ENCODE assay signal across 14 cellular contexts in genomic region chr5:151110122-151110681, GRCh38. TPM values are rescaled to one million over a fixed set of nuclear protein-coding genes. Genes with fewer than 3 reads are reported as not detected.
A peak's percentile ranks its signal among the peaks of the same experiment; 100 is the strongest.
DNase-seq lines count a peak whose midpoint lies in the region; ATAC-seq and TF ChIP-seq lines count a peak whose summit lies in the region.
"Had no signal": no experiment of that assay in that cellular context is flagged by ENCODE, and none has a peak within 500 bp of the region (broad histone marks: within the 10 kb centered on the region; RNA-seq: fewer than 3 reads in every experiment).

No MANE protein-coding gene starts in this region.

- no peaks in the 10 kb centered on the region for H3K4me1 ChIP-seq in naive thymus-derived CD4-positive, alpha-beta T cell (ENCODE audit: control insufficient read depth in 2 of 2, insufficient read depth in 2 of 2, low read length in 2 of 2)

- ATAC-seq in GM18520 (IDR thresholded peaks at IDR 0.05; ENCODE audit: unreplicated experiment) (peak; percentile 41), HG03442 (IDR thresholded peaks at IDR 0.05; ENCODE audit: unreplicated experiment) (peak; percentile 41), GM18861 (IDR thresholded peaks at IDR 0.05; ENCODE audit: unreplicated experiment) (no peak)
- ATAC-seq in naive thymus-derived CD4-positive, alpha-beta T cell, result no peak
- ATAC-seq: PC-3 had no signal

- TF ChIP-seq CTCF in GM06990 (IDR thresholded peaks at IDR 0.05; ENCODE audit: insufficient read depth, low read length, poor library complexity, severe bottlenecking), result peak; percentile 28

- H3K27ac ChIP-seq in naive thymus-derived CD4-positive, alpha-beta T cell (ENCODE audit: low read depth, low read length), result no peak overlapping the region

- no peak overlapping the region for H3K4me3 ChIP-seq in GM06990 (replicated peaks; ENCODE audit: low read depth, low read length)
- H3K4me3 ChIP-seq in naive thymus-derived CD4-positive, alpha-beta T cell (ENCODE audit: low read length), result no peak overlapping the region

- DNase-seq in GM06990 (ENCODE audit: extremely low read depth, insufficient read length) (peak; percentile 46), NK-92 (lab: John Stamatoyannopoulos, UW; ENCODE audit: unreplicated experiment) (no peak), NCI-H1092 treated with DMSO at 0.1 percent for 48 hours (lab: John Stamatoyannopoulos, UW) (no peak), superior temporal gyrus (ENCODE audit: extremely low spot score) (no peak)
- no peak for DNase-seq in naive thymus-derived CD4-positive, alpha-beta T cell
- DNase-seq: activated CD4-positive, alpha-beta memory T cell treated with anti-CD3 and anti-CD28 coated beads for 36 hours; cortex of kidney; HFFc6; mammary epithelial cell; PC-3; stimulated activated CD4-positive, alpha-beta T cell treated with anti-CD3 and anti-CD28 coated beads, Interleukin-4, amount 100 ng/mL, for 24 hours had no signal

- H3K27ac Mint-ChIP-seq in naive thymus-derived CD4-positive, alpha-beta T cell, result peak overlapping the region in 6 of 9 donors; percentile 22 to 73 (median 56)
- H3K27ac Mint-ChIP-seq: activated CD4-positive, alpha-beta memory T cell treated with anti-CD3 and anti-CD28 coated beads for 36 hours; HFFc6 had no signal

- H3K9me3 Mint-ChIP-seq in naive thymus-derived CD4-positive, alpha-beta T cell, result no peaks in the 10 kb centered on the region
- H3K9me3 Mint-ChIP-seq: activated CD4-positive, alpha-beta memory T cell treated with anti-CD3 and anti-CD28 coated beads for 36 hours; HFFc6 had no signal

- H3K27me3 Mint-ChIP-seq in naive thymus-derived CD4-positive, alpha-beta T cell, result no peaks in the 10 kb centered on the region
- H3K27me3 Mint-ChIP-seq: activated CD4-positive, alpha-beta memory T cell treated with anti-CD3 and anti-CD28 coated beads for 36 hours had no signal

- no peak overlapping the region for H3K4me3 Mint-ChIP-seq in naive thymus-derived CD4-positive, alpha-beta T cell
- H3K4me3 Mint-ChIP-seq: activated CD4-positive, alpha-beta memory T cell treated with anti-CD3 and anti-CD28 coated beads for 36 hours; HFFc6 had no signal

- peaks cover 41% of the 10 kb centered on the region for H3K36me3 ChIP-seq in GM06990 (ENCODE audit: control insufficient read depth, insufficient read depth, low read length)
- peaks cover 50 to 77% (median 55%) of the 10 kb centered on the region in 3 experiments for H3K36me3 ChIP-seq in naive thymus-derived CD4-positive, alpha-beta T cell (ENCODE audit: control insufficient read depth in 2 of 3, insufficient read depth in 3 of 3, low read length in 3 of 3)

- CTCF ChIA-PET in naive thymus-derived CD4-positive, alpha-beta T cell (lab: Charles Lee), result interaction anchor here (0.7 to 10.2 kb wide), 3 partner anchors 19 to 59 kb away, joined by 3 to 238 read pairs (median 8); no protein-coding TSS in a partner anchor

- intact Hi-C loops in naive thymus-derived CD4-positive, alpha-beta T cell (cut with micrococcal nuclease), result no loop called here

- POLR2A ChIA-PET in naive thymus-derived CD4-positive, alpha-beta T cell (lab: Charles Lee), result interaction anchor here (1.3 kb wide), 1 partner anchor 11 kb away, joined by 3 read pairs; no protein-coding TSS in a partner anchor

- H3K27me3 ChIP-seq in GM06990 (replicated peaks; ENCODE audit: control insufficient read depth, insufficient read depth, low read length), result no peaks in the 10 kb centered on the region
- H3K27me3 ChIP-seq in naive thymus-derived CD4-positive, alpha-beta T cell (ENCODE audit: control insufficient read depth in 2 of 2, insufficient read depth in 2 of 2, low read length in 2 of 2), result no peaks in the 10 kb centered on the region

- H3K9me3 ChIP-seq in naive thymus-derived CD4-positive, alpha-beta T cell (ENCODE audit: control insufficient read depth in 2 of 3, low read length in 3 of 3), result no peaks in the 10 kb centered on the region

- H3K4me1 Mint-ChIP-seq in naive thymus-derived CD4-positive, alpha-beta T cell, result peaks cover under 1 to 14% (median 10%) of the 10 kb centered on the region in 7 donors

- H3K36me3 Mint-ChIP-seq in naive thymus-derived CD4-positive, alpha-beta T cell, result peaks cover 10 to 52% (median 31%) of the 10 kb centered on the region in 5 donors

RNA-seq across cellular contexts. Expression of gene TNIP1, which starts 29.4 kb away (rescaled TPM):
- 100 to 1,000 TPM; 124 to 234 (median 131) TPM for total RNA-seq in naive thymus-derived CD4-positive, alpha-beta T cell
- polyA plus RNA-seq in naive thymus-derived CD4-positive, alpha-beta T cell, result 10 to 100 TPM; 28.9 to 45.2 TPM

RNA-seq across cellular contexts. Expression of gene ANXA6, which starts 47.4 kb away (rescaled TPM):
- total RNA-seq in naive thymus-derived CD4-positive, alpha-beta T cell, result 100 to 1,000 TPM; 212 to 512 (median 272) TPM
- 100 to 1,000 TPM; 272 to 295 TPM for polyA plus RNA-seq in naive thymus-derived CD4-positive, alpha-beta T cell

Comparison
In these comparisons a context has a peak if more than half of its experiments do, and no peak if none do; other contexts are left out.
1. ATAC-seq: peak in GM18520 (single experiment) and HG03442 (single experiment); none in naive thymus-derived CD4-positive, alpha-beta T cell (single experiment) and GM18861 (single experiment).